8 cellular contexts compared by ENCODE assay signal in the genomic region with DNA sequence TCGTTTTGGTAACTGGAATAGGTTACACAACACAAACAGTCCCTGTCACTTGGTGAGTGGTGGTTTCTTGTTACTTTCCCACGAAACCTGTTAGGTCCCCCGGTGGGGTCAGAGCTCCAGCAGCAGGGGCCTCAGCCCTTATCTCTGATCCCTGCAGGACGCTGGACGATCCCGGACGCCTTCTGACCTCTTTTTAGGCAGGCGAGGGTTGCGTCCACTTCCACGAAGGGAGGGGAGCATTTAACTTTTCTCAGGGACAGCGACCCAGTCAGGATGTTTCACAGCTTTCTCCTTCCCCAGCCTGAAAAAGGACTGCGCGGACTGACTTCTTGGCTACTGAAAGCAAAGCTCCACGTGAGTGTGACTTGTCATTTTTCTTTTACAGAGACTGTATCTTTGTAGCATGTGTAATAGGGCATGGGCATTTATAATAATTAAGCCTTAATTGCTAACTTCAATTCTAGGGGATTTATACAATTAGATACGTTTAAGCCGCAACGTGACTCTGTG. TPM values are rescaled to one million over a fixed set of nuclear protein-coding genes. Genes with fewer than 3 reads are reported as not detected.
DNase-seq lines count a peak whose midpoint lies in the region; ATAC-seq and TF ChIP-seq lines count a peak whose summit lies in the region.

No MANE protein-coding gene starts in this region.

- DNase-seq in GM12864 (ENCODE audit: low read depth): no peak
- no peak for DNase-seq in LNCaP clone FGC (ENCODE audit: low read depth)
- no peak for DNase-seq in left lobe of liver (ENCODE audit: low spot score)
- no peak for DNase-seq in HK-2 (ENCODE audit: unreplicated experiment)

- peaks cover 34% of the 10 kb centered on the region for H3K36me3 Mint-ChIP-seq in brain

- H3K9ac ChIP-seq in stomach smooth muscle (ENCODE audit: low read length in 2 of 2): peak overlapping the region; percentile 69 to 92

- H3K27me3 Mint-ChIP-seq in brain: peaks cover 19% of the 10 kb centered on the region

- H3K4me3 ChIP-seq in GM12864 (ENCODE audit: low read depth, low read length) (peak overlapping the region; percentile 83), LNCaP clone FGC (ENCODE audit: low read depth, low read length) (peak overlapping the region; percentile 66), stomach smooth muscle (ENCODE audit: low read length in 2 of 2) (peak overlapping the region; percentile 95 to 98)

- H3K4me1 ChIP-seq in stomach smooth muscle (ENCODE audit: control insufficient read depth, insufficient read depth, low read length): peaks cover 12% of the 10 kb centered on the region

- no peaks in the 10 kb centered on the region for H3K9me3 ChIP-seq in stomach smooth muscle (ENCODE audit: control insufficient read depth in 2 of 2, low read length in 2 of 2)

- peaks cover 14 to 22% of the 10 kb centered on the region in 2 donors for H3K36me3 ChIP-seq in stomach smooth muscle (ENCODE audit: control insufficient read depth in 2 of 2, insufficient read depth in 2 of 2, low read length in 2 of 2)

- H3K27ac ChIP-seq in stomach smooth muscle (ENCODE audit: low read length): peak overlapping the region; percentile 55

- H3K9me3 Mint-ChIP-seq in brain: peaks cover 0 to 8% (median 3%) of the 10 kb centered on the region in 5 experiments

- peaks cover 73% of the 10 kb centered on the region for H3K4me1 Mint-ChIP-seq in brain

- H3K27ac Mint-ChIP-seq in brain: peak overlapping the region; percentile 89 to 97 (median 93)

- H3K27me3 ChIP-seq in stomach smooth muscle (ENCODE audit: control insufficient read depth in 1 of 2, insufficient read depth in 2 of 2, low read length in 2 of 2): no peaks in the 10 kb centered on the region

- no peak for TF ChIP-seq CTCF in GM12864 (IDR thresholded peaks at IDR 0.05; ENCODE audit: low read depth, low read length, missing control alignments)
- TF ChIP-seq CTCF in LNCaP clone FGC (IDR thresholded peaks at IDR 0.05; ENCODE audit: control insufficient read depth, extremely low read depth, insufficient read depth): no peak
- no peak for TF ChIP-seq CTCF in brain (conservative IDR thresholded peaks at IDR 0.05)

- ATAC-seq in left lobe of liver: peak; percentile 15
- ATAC-seq in HG02884 (IDR thresholded peaks at IDR 0.05; ENCODE audit: unreplicated experiment): no peak
- ATAC-seq in HG03342 (IDR thresholded peaks at IDR 0.05; ENCODE audit: unreplicated experiment): no peak

- H3K4me3 Mint-ChIP-seq in brain: peak overlapping the region; percentile 91 to 97 (median 93)

RNA-seq across cellular contexts. Expression of gene ZNF234, which starts 0.7 kb away (rescaled TPM):
- 2.0 TPM for polyA plus RNA-seq in brain (ENCODE audit: insufficient read depth, low read depth, low replicate concordance)
- 3.6 TPM for total RNA-seq in left lobe of liver

RNA-seq across cellular contexts. Expression of gene ZNF226, which starts 22.8 kb away (rescaled TPM):
- polyA plus RNA-seq in brain (ENCODE audit: insufficient read depth, low read depth, low replicate concordance): 6.5 TPM
- total RNA-seq in left lobe of liver: 8.3 TPM

RNA-seq across cellular contexts. Expression of gene ZNF225, which starts 28.9 kb away (rescaled TPM):
- polyA plus RNA-seq in brain (ENCODE audit: insufficient read depth, low read depth, low replicate concordance): 1.6 TPM
- total RNA-seq in left lobe of liver: 1.8 TPM

RNA-seq across cellular contexts. Expression of gene ZNF224, which starts 47.9 kb away (rescaled TPM):
- 2.5 TPM for polyA plus RNA-seq in brain (ENCODE audit: insufficient read depth, low read depth, low replicate concordance)
- 9.7 TPM for total RNA-seq in left lobe of liver
